ENCODE assay signal across 15 cellular contexts in the genomic region with DNA sequence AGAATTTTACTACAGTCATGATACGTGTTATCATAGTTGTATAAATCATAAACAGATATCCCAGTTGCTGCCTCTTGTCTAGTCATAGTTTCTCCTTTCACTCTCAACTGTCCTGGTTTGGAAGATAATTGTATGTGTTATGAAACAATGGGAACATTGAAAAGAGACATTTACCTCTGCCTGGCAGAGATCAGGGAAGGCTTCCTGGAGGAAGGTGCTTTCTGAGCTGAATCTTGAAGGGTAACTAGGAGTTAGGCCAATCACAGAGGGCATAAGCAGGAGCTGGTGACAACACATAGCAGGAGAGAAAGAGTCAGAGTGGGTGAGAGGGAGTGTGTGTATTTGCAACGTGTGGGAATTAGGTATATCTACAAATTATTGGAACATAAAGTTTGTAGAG. TPM values are rescaled to one million over a fixed set of nuclear protein-coding genes. Genes with fewer than 3 reads are reported as not detected.
DNase-seq lines count a peak whose midpoint lies in the region; ATAC-seq and TF ChIP-seq lines count a peak whose summit lies in the region.
"Had no signal": no experiment of that assay in that cellular context is flagged by ENCODE, and none has a peak within 500 bp of the region (broad histone marks: within the 10 kb centered on the region; RNA-seq: fewer than 3 reads in every experiment).

No MANE protein-coding gene starts in this region.

- 43 to 68% methylated on average over 2 of the region's 2 CpGs for WGBS in sigmoid colon, 2 donors

- peaks cover 69% of the 10 kb centered on the region for H3K4me1 Mint-ChIP-seq in T-helper 1 cell treated with Interleukin-12 subunit alpha and Interleukin-12 subunit beta and Interleukin-4 antibody, amounts not matched to agents 30 μg/mL and 1 μg/mL, for 36 hours (ENCODE audit: low read depth)
- H3K4me1 Mint-ChIP-seq in brain: peaks cover 92% of the 10 kb centered on the region

- no peak overlapping the region for H3K4me3 ChIP-seq in sigmoid colon
- H3K4me3 ChIP-seq: lung, tibial artery had no signal

- peak overlapping the region; percentile 14 for H3K27ac Mint-ChIP-seq in T-helper 1 cell treated with Interleukin-12 subunit alpha and Interleukin-12 subunit beta and Interleukin-4 antibody, amounts not matched to agents 30 μg/mL and 1 μg/mL, for 36 hours
- H3K27ac Mint-ChIP-seq in brain: peak overlapping the region; percentile 31 to 74 (median 61)

- intact Hi-C loops in sigmoid colon (cut with DNase I): loop anchor here (10.0 kb wide), 1 partner anchor 159 kb away; the partner anchor contains the start of genes PLAGL2 and POFUT1

- no peak for TF ChIP-seq EP300 in sigmoid colon (IDR thresholded peaks at IDR 0.05)

- ATAC-seq in GM18517 (IDR thresholded peaks at IDR 0.05; ENCODE audit: unreplicated experiment): no peak

- TF ChIP-seq POLR2A in sigmoid colon (IDR thresholded peaks at IDR 0.05): no peak

- H3K9me3 ChIP-seq in sigmoid colon: no peaks in the 10 kb centered on the region
- H3K9me3 ChIP-seq: tibial artery had no signal

- no peaks in the 10 kb centered on the region for H3K27me3 Mint-ChIP-seq in T-helper 1 cell treated with Interleukin-12 subunit alpha and Interleukin-12 subunit beta and Interleukin-4 antibody, amounts not matched to agents 30 μg/mL and 1 μg/mL, for 36 hours (ENCODE audit: low read depth)
- peaks cover 7% of the 10 kb centered on the region for H3K27me3 Mint-ChIP-seq in brain

- no peak for TF ChIP-seq CTCF in brain (conservative IDR thresholded peaks at IDR 0.05)
- TF ChIP-seq CTCF in sigmoid colon (IDR thresholded peaks at IDR 0.05): no peak

- H3K27me3 ChIP-seq in sigmoid colon: no peaks in the 10 kb centered on the region
- H3K27me3 ChIP-seq: tibial artery had no signal

- no peak for DNase-seq in T-helper 1 cell
- peak; percentile 15 for DNase-seq in OCI-M1 (lab: John Stamatoyannopoulos, UW)
- no peak for DNase-seq in sigmoid colon
- no peak for DNase-seq in T1000 (lab: John Stamatoyannopoulos, UW)
- DNase-seq in stimulated activated CD4-positive, alpha-beta T cell treated with anti-CD3 and anti-CD28 coated beads, Interleukin-2, amount 100 ng/mL, for 48 hours: no peak
- DNase-seq: 8988T, DMS53, erythroblast, NCI-H1417 treated with DMSO at 0.1 percent for 48 hours, NCI-H748 treated with DMSO at 0.1 percent for 48 hours, tibial artery had no signal

- H3K9me3 Mint-ChIP-seq in T-helper 1 cell treated with Interleukin-12 subunit alpha and Interleukin-12 subunit beta and Interleukin-4 antibody, amounts not matched to agents 30 μg/mL and 1 μg/mL, for 36 hours: no peaks in the 10 kb centered on the region
- H3K9me3 Mint-ChIP-seq in brain: no peaks in the 10 kb centered on the region

- peaks cover 19% of the 10 kb centered on the region for H3K36me3 Mint-ChIP-seq in T-helper 1 cell treated with Interleukin-12 subunit alpha and Interleukin-12 subunit beta and Interleukin-4 antibody, amounts not matched to agents 30 μg/mL and 1 μg/mL, for 36 hours (ENCODE audit: low read depth)
- H3K36me3 Mint-ChIP-seq in brain: peaks cover 26% of the 10 kb centered on the region

- H3K36me3 ChIP-seq in sigmoid colon: no peaks in the 10 kb centered on the region
- H3K36me3 ChIP-seq: tibial artery had no signal

- H3K4me1 ChIP-seq in sigmoid colon: peaks cover 0 to 92% (median 82%) of the 10 kb centered on the region in 4 donors

- H3K4me3 Mint-ChIP-seq in T-helper 1 cell treated with Interleukin-12 subunit alpha and Interleukin-12 subunit beta and Interleukin-4 antibody, amounts not matched to agents 30 μg/mL and 1 μg/mL, for 36 hours: no peak overlapping the region
- H3K4me3 Mint-ChIP-seq in brain: peak overlapping the region in 4 of 5 experiments; percentile 5 to 70 (median 27)

- H3K27ac ChIP-seq in sigmoid colon: peak overlapping the region in 3 of 4 donors; percentile 41 to 97 (median 58)

RNA-seq across cellular contexts. Expression of gene ASXL1, which starts 5.4 kb away (rescaled TPM):
- polyA plus RNA-seq in brain (ENCODE audit: insufficient read depth, low read depth, low replicate concordance) (31.8 TPM), sigmoid colon (10 to 100 TPM in 1 of 3 donors, 1 to 10 TPM in 2; 6.0 to 31.6 (median 6.9) TPM)
- total RNA-seq in sigmoid colon: 100 to 1,000 TPM in 1 of 4 donors, 10 to 100 TPM in 3; 46.7 to 102 (median 77.6) TPM
